Comparison of ENCODE assay signal across 32 cellular contexts in genomic region chr15:100090411-100090810, GRCh38.
"Had no signal": no experiment of that assay in that cellular context is flagged by ENCODE, and none has a peak within 500 bp of the region (broad histone marks: within the 10 kb centered on the region; RNA-seq: fewer than 3 reads in every experiment).

No MANE protein-coding gene starts in this region.

- H3K79me2 ChIP-seq: hepatocyte had no signal

- H3K27ac ChIP-seq: epithelial cell of prostate, gastroesophageal sphincter, hepatocyte, left lung, lower lobe of right lung, neutrophil, ovary, psoas muscle, sigmoid colon, vagina, WERI-Rb-1 had no signal

- H3K4me3 ChIP-seq: gastroesophageal sphincter, hepatocyte, left lung, lower lobe of right lung, ovary, psoas muscle, sigmoid colon, vagina had no signal

- H3K9me3 ChIP-seq: gastroesophageal sphincter, lower lobe of right lung, neutrophil, ovary, psoas muscle, sigmoid colon, vagina had no signal

- FAIRE-seq: endometrium, small intestine, TTC549 had no signal

- ATAC-seq: activated CD8-positive, alpha-beta T cell treated with anti-CD3 and anti-CD28 coated beads for 36 hours; activated naive CD8-positive, alpha-beta T cell treated with anti-CD3 and anti-CD28 coated beads, Interleukin-2, amount 50 U/mL, for 24 hours; activated T-cell treated with anti-CD3 and anti-CD28 coated beads, Interleukin-2, amount 50 U/mL, for 4 hours; activated T-helper 17 cell treated with anti-CD3 and anti-CD28 coated beads, Interleukin-2, amount 50 U/mL, for 72 hours; gastroesophageal sphincter; left lung; lower lobe of right lung; psoas muscle; stimulated activated memory B cell treated with anti-CD40 and anti-IgM and Interleukin-4, amounts not matched to agents 10 μg/mL and 1 μg/mL and 100 μg/mL, for 72 hours; stimulated activated naive CD8-positive, alpha-beta T cell treated with anti-CD3 and anti-CD28 coated beads, Interleukin-15, amount 100 ng/mL, for 72 hours had no signal

- H3K27me3 ChIP-seq: gastroesophageal sphincter, hepatocyte, left lung, neutrophil, ovary, sigmoid colon, vagina had no signal

- H3K4me1 ChIP-seq: gastroesophageal sphincter, left lung, lower lobe of right lung, psoas muscle, sigmoid colon, vagina had no signal

- H3K36me3 ChIP-seq: left lung, lower lobe of right lung, neutrophil, ovary, sigmoid colon, vagina, WERI-Rb-1 had no signal

- DNase-seq: activated CD4-positive, alpha-beta T cell treated with anti-CD3 and anti-CD28 coated beads, Interleukin-2, amount 50 U/mL, for 1 hour; activated CD4-positive, CD25-positive, alpha-beta regulatory T cell treated with anti-CD3 and anti-CD28 coated beads, Interleukin-2, amount 50 U/mL, for 72 hours; activated CD8-positive, alpha-beta T cell treated with anti-CD3 and anti-CD28 coated beads for 36 hours; activated gamma-delta T cell treated with Interleukin-2 at 50 U/mL for 16 hours; activated naive CD4-positive, alpha-beta T cell treated with anti-CD3 and anti-CD28 coated beads, Interleukin-2, amount 50 U/mL, for 16 hours; activated naive CD8-positive, alpha-beta T cell treated with anti-CD3 and anti-CD28 coated beads, Interleukin-2, amount 50 U/mL, for 24 hours; activated T-cell treated with anti-CD3 and anti-CD28 coated beads, Interleukin-2, amount 50 U/mL, for 4 hours; amygdala; central memory CD4-positive, alpha-beta T cell; effector CD4-positive, alpha-beta T cell; left lung; lower lobe of right lung; ovary; psoas muscle; small intestine; stimulated activated CD4-positive, alpha-beta T cell treated with anti-CD3 and anti-CD28 coated beads, Interleukin-1b, Interleukin-23, amount 100 ng/mL, for 48 hours; stimulated activated CD4-positive, alpha-beta T cell treated with anti-CD3 and anti-CD28 coated beads, Interleukin-4, amount 100 ng/mL, for 4 hours; stimulated activated CD8-positive, alpha-beta memory T cell treated with anti-CD3 and anti-CD28 coated beads, Interleukin-4, amount 100 ng/mL, for 48 hours; stimulated activated naive CD8-positive, alpha-beta T cell treated with anti-CD3 and anti-CD28 coated beads, Interleukin-15, amount 100 ng/mL, for 72 hours; substantia nigra; T-helper 9 cell; WERI-Rb-1 had no signal

- H2AFZ ChIP-seq: hepatocyte had no signal

- H3K4me2 ChIP-seq: hepatocyte had no signal
